ENCODE assay signal across 11 cellular contexts in genomic region chr12:93668919-93669418, GRCh38. TPM values are rescaled to one million over a fixed set of nuclear protein-coding genes. Genes with fewer than 3 reads are reported as not detected.
DNase-seq lines count a peak whose midpoint lies in the region; ATAC-seq, FAIRE-seq and TF ChIP-seq lines count a peak whose summit lies in the region.
"Had no signal": no experiment of that assay in that cellular context is flagged by ENCODE, and none has a peak within 500 bp of the region (broad histone marks: within the 10 kb centered on the region; RNA-seq: fewer than 3 reads in every experiment).

No MANE protein-coding gene starts in this region.

- peak; percentile 84 for FAIRE-seq in GM19239 (lab: Jason Lieb, UNC)

- in situ Hi-C loops in GM13977 (cut with MboI; ENCODE audit: low pct_unique_long_range_greater_than_20kb, low sequenced_read_pairs, unreplicated experiment): no loop called here

- intact Hi-C loops in Right ventricle myocardium superior (cut with DNase I): no loop called here

- DNase-seq in GM13977 (ENCODE audit: low spot score) (peak; percentile 34), GM19239 (ENCODE audit: insufficient read length, low spot score) (peak; percentile 12), Right ventricle myocardium superior (no peak), Kasumi-1 (lab: John Stamatoyannopoulos, UW) (no peak), NCI-H187 treated with DMSO at 0.1 percent for 48 hours (lab: John Stamatoyannopoulos, UW) (no peak)
- DNase-seq in stimulated activated CD4-positive, alpha-beta T cell treated with anti-CD3 and anti-CD28 coated beads, Interleukin-2, amount 100 ng/mL, for 48 hours: no peak
- DNase-seq: activated CD4-positive, alpha-beta T cell treated with anti-CD3 and anti-CD28 coated beads for 4 hours; activated gamma-delta T cell treated with Interleukin-2 at 50 U/mL for 16 hours; NCI-H2081 had no signal

- ATAC-seq in HG02759 (IDR thresholded peaks at IDR 0.05; ENCODE audit: unreplicated experiment): peak; percentile 83
- peak; percentile 57 for ATAC-seq in HG03558 (IDR thresholded peaks at IDR 0.05; ENCODE audit: extremely low read depth, unreplicated experiment)
- ATAC-seq in Right ventricle myocardium superior (ENCODE audit: poor library complexity): no peak

- no peak for TF ChIP-seq CTCF in GM13977 (IDR thresholded peaks at IDR 0.05; ENCODE audit: extremely low read depth, insufficient read depth, missing control alignments)

RNA-seq across cellular contexts. Expression of gene CRADD, which starts 8.2 kb away (rescaled TPM):
- total RNA-seq in Right ventricle myocardium superior: 35.8 TPM

Comparison
In these comparisons a context has a peak if more than half of its experiments do, and no peak if none do; other contexts are left out.
1. DNase-seq: peak in GM13977 (single experiment) and GM19239 (single experiment); none in Right ventricle myocardium superior (single experiment), Kasumi-1 (0 of 2), NCI-H187 treated with DMSO at 0.1 percent for 48 hours (single experiment) and stimulated activated CD4-positive, alpha-beta T cell treated with anti-CD3 and anti-CD28 coated beads, Interleukin-2, amount 100 ng/mL, for 48 hours (0 of 2).